ENCODE assay signal across 8 cellular contexts in the genomic region with DNA sequence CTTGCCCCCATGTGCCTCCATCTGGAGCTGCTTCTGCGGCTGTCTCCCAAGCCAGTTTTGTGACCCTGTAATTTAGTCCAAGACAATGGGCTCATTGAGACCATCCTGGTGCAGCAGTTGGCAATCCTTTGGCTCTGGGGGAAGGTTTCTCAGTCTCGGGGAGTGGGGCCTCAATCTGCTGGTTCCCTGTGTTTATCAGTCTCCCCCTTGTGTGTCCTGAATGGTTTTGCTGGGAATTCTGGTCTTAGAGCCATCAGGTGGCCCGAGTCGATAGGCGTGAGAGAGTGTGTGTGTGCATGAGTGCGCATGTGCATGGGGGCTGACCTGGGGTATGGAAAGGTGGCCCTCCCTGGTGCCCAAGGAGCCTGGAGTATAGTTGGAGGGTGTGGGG.
DNase-seq lines count a peak whose midpoint lies in the region; ATAC-seq and TF ChIP-seq lines count a peak whose summit lies in the region.

No MANE protein-coding gene starts in this region.

- peak overlapping the region; percentile 89 for H3K27ac ChIP-seq in BLaER1
- peak overlapping the region; percentile 83 for H3K27ac ChIP-seq in effector memory CD4-positive, alpha-beta T cell (ENCODE audit: insufficient read depth, low read length, poor library complexity, severe bottlenecking)
- H3K27ac ChIP-seq in neutrophil: peak overlapping the region; percentile 8

- no peak for TF ChIP-seq CTCF in neutrophil (IDR thresholded peaks at IDR 0.05)

- peak overlapping the region; percentile 98 for H3K4me3 ChIP-seq in BLaER1
- peak overlapping the region; percentile 80 for H3K4me3 ChIP-seq in MG63
- H3K4me3 ChIP-seq in effector memory CD4-positive, alpha-beta T cell (ENCODE audit: insufficient read depth, low read depth, low read length, poor library complexity, severe bottlenecking): peak overlapping the region; percentile 91
- peak overlapping the region in 1 of 2 experiments; percentile 90 for H3K4me3 ChIP-seq in neutrophil (ENCODE audit: low read depth in 1 of 2, low read length in 1 of 2)

- H3K4me1 ChIP-seq in BLaER1 (peaks cover 78% of the 10 kb centered on the region), neutrophil (ENCODE audit: control insufficient read depth in 1 of 2, insufficient read depth in 1 of 2, low read depth in 1 of 2, low read length in 1 of 2) (peaks cover 44 to 45% of the 10 kb centered on the region in 2 experiments)
- H3K4me1 ChIP-seq in effector memory CD4-positive, alpha-beta T cell (ENCODE audit: control insufficient read depth, insufficient read depth, low read length, poor library complexity, severe bottlenecking): peaks cover 72% of the 10 kb centered on the region

- H3K36me3 ChIP-seq in BLaER1 (peaks cover 15% of the 10 kb centered on the region; the same call in 1 of the 2 replicates), MG63 (peaks cover 63% of the 10 kb centered on the region), neutrophil (no peaks in the 10 kb centered on the region)
- H3K36me3 ChIP-seq in effector memory CD4-positive, alpha-beta T cell (ENCODE audit: control insufficient read depth, insufficient read depth, low read length): no peaks in the 10 kb centered on the region

- ATAC-seq in HG03469 (IDR thresholded peaks at IDR 0.05; ENCODE audit: unreplicated experiment) (no peak), GM21723 (IDR thresholded peaks at IDR 0.05; ENCODE audit: unreplicated experiment) (no peak)

- H3K9me3 ChIP-seq in BLaER1 (no peaks in the 10 kb centered on the region), MG63 (no peaks in the 10 kb centered on the region), neutrophil (no peaks in the 10 kb centered on the region)
- no peaks in the 10 kb centered on the region for H3K9me3 ChIP-seq in effector memory CD4-positive, alpha-beta T cell (ENCODE audit: control insufficient read depth, low read length)

- DNase-seq in MG63 (no peak), NOMO-1 treated with DMSO at 0.1 percent for 48 hours (lab: John Stamatoyannopoulos, UW; ENCODE audit: unreplicated experiment) (no peak), pons (ENCODE audit: low spot score) (no peak)
- DNase-seq in effector memory CD4-positive, alpha-beta T cell: no peak

- H4K20me1 ChIP-seq in BLaER1: peaks cover 61% of the 10 kb centered on the region

- H3K9ac ChIP-seq in BLaER1: peak overlapping the region; percentile 95

- H3K27me3 ChIP-seq in BLaER1 (no peaks in the 10 kb centered on the region), MG63 (no peaks in the 10 kb centered on the region), neutrophil (no peaks in the 10 kb centered on the region)
- H3K27me3 ChIP-seq in effector memory CD4-positive, alpha-beta T cell (replicated peaks; ENCODE audit: control insufficient read depth, insufficient read depth, low read length, poor library complexity, severe bottlenecking): no peaks in the 10 kb centered on the region

- H3K4me2 ChIP-seq in BLaER1: peak overlapping the region; percentile 96

Comparison
In these comparisons a context has a peak if more than half of its experiments do, and no peak if none do; other contexts are left out.
1. H3K27ac ChIP-seq: peak in every context shown above with its lines; median percentile 89 in BLaER1; 83 in effector memory CD4-positive, alpha-beta T cell; 8 in neutrophil.